Comparison of ENCODE assay signal across 1 cellular context in genomic region chr10:100345570-100346330, GRCh38.
A peak's percentile ranks its signal among the peaks of the same experiment; 100 is the strongest.
TF ChIP-seq lines count a peak whose summit lies in the region.

No MANE protein-coding gene starts in this region.

TF ChIP-seq in HEK293, 187 proteins besides CTCF, POLR2A, EP300 and RAD21:
- TF ChIP-seq, protein P1, sequence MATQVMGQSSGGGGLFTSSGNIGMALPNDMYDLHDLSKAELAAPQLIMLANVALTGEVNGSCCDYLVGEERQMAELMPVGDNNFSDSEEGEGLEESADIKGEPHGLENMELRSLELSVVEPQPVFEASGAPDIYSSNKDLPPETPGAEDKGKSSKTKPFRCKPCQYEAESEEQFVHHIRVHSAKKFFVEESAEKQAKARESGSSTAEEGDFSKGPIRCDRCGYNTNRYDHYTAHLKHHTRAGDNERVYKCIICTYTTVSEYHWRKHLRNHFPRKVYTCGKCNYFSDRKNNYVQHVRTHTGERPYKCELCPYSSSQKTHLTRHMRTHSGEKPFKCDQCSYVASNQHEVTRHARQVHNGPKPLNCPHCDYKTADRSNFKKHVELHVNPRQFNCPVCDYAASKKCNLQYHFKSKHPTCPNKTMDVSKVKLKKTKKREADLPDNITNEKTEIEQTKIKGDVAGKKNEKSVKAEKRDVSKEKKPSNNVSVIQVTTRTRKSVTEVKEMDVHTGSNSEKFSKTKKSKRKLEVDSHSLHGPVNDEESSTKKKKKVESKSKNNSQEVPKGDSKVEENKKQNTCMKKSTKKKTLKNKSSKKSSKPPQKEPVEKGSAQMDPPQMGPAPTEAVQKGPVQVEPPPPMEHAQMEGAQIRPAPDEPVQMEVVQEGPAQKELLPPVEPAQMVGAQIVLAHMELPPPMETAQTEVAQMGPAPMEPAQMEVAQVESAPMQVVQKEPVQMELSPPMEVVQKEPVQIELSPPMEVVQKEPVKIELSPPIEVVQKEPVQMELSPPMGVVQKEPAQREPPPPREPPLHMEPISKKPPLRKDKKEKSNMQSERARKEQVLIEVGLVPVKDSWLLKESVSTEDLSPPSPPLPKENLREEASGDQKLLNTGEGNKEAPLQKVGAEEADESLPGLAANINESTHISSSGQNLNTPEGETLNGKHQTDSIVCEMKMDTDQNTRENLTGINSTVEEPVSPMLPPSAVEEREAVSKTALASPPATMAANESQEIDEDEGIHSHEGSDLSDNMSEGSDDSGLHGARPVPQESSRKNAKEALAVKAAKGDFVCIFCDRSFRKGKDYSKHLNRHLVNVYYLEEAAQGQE (tag by site-specific recombination; IDR thresholded peaks at IDR 0.05), result peak; percentile 77
- TF ChIP-seq ZBTB48 (tag by site-specific recombination; IDR thresholded peaks at IDR 0.05), result peak; percentile 59; the same call in 1 of the 2 replicates
- peak; percentile 28; the same call in 1 of the 2 replicates for TF ChIP-seq ZBTB17 (tag by site-specific recombination; IDR thresholded peaks at IDR 0.05)
- TF ChIP-seq, protein P2, sequence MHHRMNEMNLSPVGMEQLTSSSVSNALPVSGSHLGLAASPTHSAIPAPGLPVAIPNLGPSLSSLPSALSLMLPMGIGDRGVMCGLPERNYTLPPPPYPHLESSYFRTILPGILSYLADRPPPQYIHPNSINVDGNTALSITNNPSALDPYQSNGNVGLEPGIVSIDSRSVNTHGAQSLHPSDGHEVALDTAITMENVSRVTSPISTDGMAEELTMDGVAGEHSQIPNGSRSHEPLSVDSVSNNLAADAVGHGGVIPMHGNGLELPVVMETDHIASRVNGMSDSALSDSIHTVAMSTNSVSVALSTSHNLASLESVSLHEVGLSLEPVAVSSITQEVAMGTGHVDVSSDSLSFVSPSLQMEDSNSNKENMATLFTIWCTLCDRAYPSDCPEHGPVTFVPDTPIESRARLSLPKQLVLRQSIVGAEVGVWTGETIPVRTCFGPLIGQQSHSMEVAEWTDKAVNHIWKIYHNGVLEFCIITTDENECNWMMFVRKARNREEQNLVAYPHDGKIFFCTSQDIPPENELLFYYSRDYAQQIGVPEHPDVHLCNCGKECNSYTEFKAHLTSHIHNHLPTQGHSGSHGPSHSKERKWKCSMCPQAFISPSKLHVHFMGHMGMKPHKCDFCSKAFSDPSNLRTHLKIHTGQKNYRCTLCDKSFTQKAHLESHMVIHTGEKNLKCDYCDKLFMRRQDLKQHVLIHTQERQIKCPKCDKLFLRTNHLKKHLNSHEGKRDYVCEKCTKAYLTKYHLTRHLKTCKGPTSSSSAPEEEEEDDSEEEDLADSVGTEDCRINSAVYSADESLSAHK (tag by site-specific recombination; IDR thresholded peaks at IDR 0.05), result no peak
- TF ChIP-seq ZNF350 (tag by site-specific recombination; IDR thresholded peaks at IDR 0.05), result no peak
- TF ChIP-seq IKZF3 (tag by site-specific recombination; IDR thresholded peaks at IDR 0.05), result peak; percentile 76
- TF ChIP-seq, protein P3, sequence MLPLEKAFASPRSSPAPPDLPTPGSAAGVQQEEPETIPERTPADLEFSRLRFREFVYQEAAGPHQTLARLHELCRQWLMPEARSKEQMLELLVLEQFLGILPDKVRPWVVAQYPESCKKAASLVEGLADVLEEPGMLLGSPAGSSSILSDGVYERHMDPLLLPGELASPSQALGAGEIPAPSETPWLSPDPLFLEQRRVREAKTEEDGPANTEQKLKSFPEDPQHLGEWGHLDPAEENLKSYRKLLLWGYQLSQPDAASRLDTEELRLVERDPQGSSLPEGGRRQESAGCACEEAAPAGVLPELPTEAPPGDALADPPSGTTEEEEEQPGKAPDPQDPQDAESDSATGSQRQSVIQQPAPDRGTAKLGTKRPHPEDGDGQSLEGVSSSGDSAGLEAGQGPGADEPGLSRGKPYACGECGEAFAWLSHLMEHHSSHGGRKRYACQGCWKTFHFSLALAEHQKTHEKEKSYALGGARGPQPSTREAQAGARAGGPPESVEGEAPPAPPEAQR (tag by site-specific recombination; IDR thresholded peaks at IDR 0.05), result no peak
- TF ChIP-seq, protein P4, sequence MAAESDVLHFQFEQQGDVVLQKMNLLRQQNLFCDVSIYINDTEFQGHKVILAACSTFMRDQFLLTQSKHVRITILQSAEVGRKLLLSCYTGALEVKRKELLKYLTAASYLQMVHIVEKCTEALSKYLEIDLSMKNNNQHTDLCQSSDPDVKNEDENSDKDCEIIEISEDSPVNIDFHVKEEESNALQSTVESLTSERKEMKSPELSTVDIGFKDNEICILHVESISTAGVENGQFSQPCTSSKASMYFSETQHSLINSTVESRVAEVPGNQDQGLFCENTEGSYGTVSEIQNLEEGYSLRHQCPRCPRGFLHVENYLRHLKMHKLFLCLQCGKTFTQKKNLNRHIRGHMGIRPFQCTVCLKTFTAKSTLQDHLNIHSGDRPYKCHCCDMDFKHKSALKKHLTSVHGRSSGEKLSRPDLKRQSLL (tag by site-specific recombination; IDR thresholded peaks at IDR 0.05), result peak; percentile 28; the same call in 1 of the 2 replicates
- peak; percentile 16; the same call in 1 of the 2 replicates for TF ChIP-seq BCL11B (tag by site-specific recombination; IDR thresholded peaks at IDR 0.05; ENCODE audit: low read depth)
- TF ChIP-seq, protein P5, sequence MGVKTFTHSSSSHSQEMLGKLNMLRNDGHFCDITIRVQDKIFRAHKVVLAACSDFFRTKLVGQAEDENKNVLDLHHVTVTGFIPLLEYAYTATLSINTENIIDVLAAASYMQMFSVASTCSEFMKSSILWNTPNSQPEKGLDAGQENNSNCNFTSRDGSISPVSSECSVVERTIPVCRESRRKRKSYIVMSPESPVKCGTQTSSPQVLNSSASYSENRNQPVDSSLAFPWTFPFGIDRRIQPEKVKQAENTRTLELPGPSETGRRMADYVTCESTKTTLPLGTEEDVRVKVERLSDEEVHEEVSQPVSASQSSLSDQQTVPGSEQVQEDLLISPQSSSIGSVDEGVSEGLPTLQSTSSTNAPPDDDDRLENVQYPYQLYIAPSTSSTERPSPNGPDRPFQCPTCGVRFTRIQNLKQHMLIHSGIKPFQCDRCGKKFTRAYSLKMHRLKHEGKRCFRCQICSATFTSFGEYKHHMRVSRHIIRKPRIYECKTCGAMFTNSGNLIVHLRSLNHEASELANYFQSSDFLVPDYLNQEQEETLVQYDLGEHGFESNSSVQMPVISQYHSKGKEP (tag by site-specific recombination; IDR thresholded peaks at IDR 0.05), result no peak
- TF ChIP-seq ZNF112 (tag by site-specific recombination; IDR thresholded peaks at IDR 0.05), result no peak
- TF ChIP-seq ZNF600 (tag by site-specific recombination; IDR thresholded peaks at IDR 0.05), result peak; percentile 58
- no peak for TF ChIP-seq AEBP2 (tag by site-specific recombination; IDR thresholded peaks at IDR 0.05; ENCODE audit: borderline replicate concordance)
- no peak for TF ChIP-seq ZNF239 (tag by site-specific recombination; IDR thresholded peaks at IDR 0.05)
- no peak for TF ChIP-seq ZNF335 (tag by site-specific recombination; conservative IDR thresholded peaks at IDR 0.05)
